12 cellular contexts compared by ENCODE assay signal in the genomic region with DNA sequence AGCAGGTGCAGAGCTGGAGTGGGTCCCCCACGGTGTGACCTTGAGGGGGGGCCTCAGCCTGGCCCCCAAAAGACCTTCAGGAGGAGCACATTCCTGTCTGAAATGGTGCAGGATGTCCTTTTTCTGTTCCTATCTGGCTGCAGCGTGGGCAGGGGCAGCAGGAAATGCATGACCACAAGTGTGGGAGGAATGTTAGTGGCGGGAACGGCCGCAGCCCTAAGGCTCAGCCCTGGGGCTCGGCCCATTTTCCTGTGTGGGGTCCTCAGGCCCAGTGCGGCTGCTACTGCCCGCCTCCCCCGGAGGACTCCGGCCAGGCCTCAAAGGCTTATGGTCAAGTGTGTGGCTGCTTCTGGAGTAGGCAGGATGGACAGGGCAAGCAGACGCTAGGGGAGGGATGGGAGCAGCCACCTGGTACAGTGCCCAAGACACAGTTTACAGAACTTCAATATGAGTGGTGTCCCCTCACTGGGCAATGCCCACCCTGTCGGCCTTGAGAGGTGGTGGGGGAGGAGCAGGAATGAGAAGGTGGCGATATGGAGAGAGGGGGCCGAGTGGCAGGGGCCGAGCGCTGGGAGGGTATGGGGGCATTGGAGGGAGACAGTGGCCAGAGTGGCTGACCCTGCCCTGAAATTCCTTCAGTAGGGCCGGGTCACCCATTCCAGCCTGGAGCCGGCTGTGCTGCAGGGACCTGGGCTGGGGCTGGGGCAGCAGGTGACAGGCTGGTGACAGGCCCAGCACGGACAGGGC.
DNase-seq lines count a peak whose midpoint lies in the region; TF ChIP-seq lines count a peak whose summit lies in the region.
"Had no signal": no experiment of that assay in that cellular context is flagged by ENCODE, and none has a peak within 500 bp of the region (broad histone marks: within the 10 kb centered on the region; RNA-seq: fewer than 3 reads in every experiment).

No MANE protein-coding gene starts in this region.

- TF ChIP-seq CTCF in neural progenitor cell (IDR thresholded peaks at IDR 0.05), result no peak

- no peaks in the 10 kb centered on the region for H3K36me3 ChIP-seq in neural progenitor cell

- no peak overlapping the region for H3K9ac ChIP-seq in neural progenitor cell

- peak; percentile 73 for DNase-seq in EL
- DNase-seq in OCI-M1 (lab: John Stamatoyannopoulos, UW), result peak; percentile 61
- no peak for DNase-seq in neural progenitor cell (ENCODE audit: low spot score)
- DNase-seq in putamen (ENCODE audit: low spot score), result no peak
- no peak for DNase-seq in NCI-H510A (lab: John Stamatoyannopoulos, UW)
- no peak for DNase-seq in activated T-cell treated with anti-CD3 and anti-CD28 coated beads, Interleukin-2, amount 50 U/mL, for 1 hour
- no peak for DNase-seq in HCEC 1CT
- DNase-seq: amniotic stem cell, KG1, NCI-H2107, T-helper 17 cell had no signal

- H3K4me3 Mint-ChIP-seq in dendritic cell treated with granulocyte-macrophage colony-stimulating factor and Interleukin-4, amounts not matched to agents 40 ng/mL and 50 ng/mL, for 4 days, result peak overlapping the region; percentile 49
- no peak overlapping the region for H3K4me3 Mint-ChIP-seq in neural progenitor cell
- H3K4me3 Mint-ChIP-seq: T-helper 17 cell had no signal

- no peak overlapping the region for H3K4me3 ChIP-seq in neural progenitor cell

- H3K4me1 Mint-ChIP-seq in dendritic cell treated with granulocyte-macrophage colony-stimulating factor and Interleukin-4, amounts not matched to agents 40 ng/mL and 50 ng/mL, for 4 days (ENCODE audit: low read depth), result peaks cover 47% of the 10 kb centered on the region
- peaks cover 26% of the 10 kb centered on the region for H3K4me1 Mint-ChIP-seq in neural progenitor cell

- H3K27ac Mint-ChIP-seq in dendritic cell treated with granulocyte-macrophage colony-stimulating factor and Interleukin-4, amounts not matched to agents 40 ng/mL and 50 ng/mL, for 4 days, result peak overlapping the region; percentile 34
- peak overlapping the region; percentile 46 for H3K27ac Mint-ChIP-seq in neural progenitor cell
- H3K27ac Mint-ChIP-seq: T-helper 17 cell had no signal

- no peaks in the 10 kb centered on the region for H3K9me3 Mint-ChIP-seq in dendritic cell treated with granulocyte-macrophage colony-stimulating factor and Interleukin-4, amounts not matched to agents 40 ng/mL and 50 ng/mL, for 4 days
- no peaks in the 10 kb centered on the region for H3K9me3 Mint-ChIP-seq in neural progenitor cell

- no peak overlapping the region for H3K27ac ChIP-seq in neural progenitor cell

- no peak overlapping the region for H3K4me2 ChIP-seq in neural progenitor cell

- intact Hi-C loops in dendritic cell treated with granulocyte-macrophage colony-stimulating factor and Interleukin-4, amounts not matched to agents 40 ng/mL and 50 ng/mL, for 4 days (cut with micrococcal nuclease), result no loop called here

- H3K27me3 Mint-ChIP-seq in dendritic cell treated with granulocyte-macrophage colony-stimulating factor and Interleukin-4, amounts not matched to agents 40 ng/mL and 50 ng/mL, for 4 days, result peaks cover 30% of the 10 kb centered on the region
- peaks cover 6% of the 10 kb centered on the region for H3K27me3 Mint-ChIP-seq in neural progenitor cell (ENCODE audit: insufficient read depth, low read depth)

- no peak overlapping the region for H2AFZ ChIP-seq in neural progenitor cell (replicated peaks)

- no peaks in the 10 kb centered on the region for H4K20me1 ChIP-seq in neural progenitor cell (ENCODE audit: low read depth)

- H3F3A ChIP-seq in neural progenitor cell (ENCODE audit: low read depth), result no peaks in the 10 kb centered on the region

- H3K27me3 ChIP-seq in neural progenitor cell, result no peaks in the 10 kb centered on the region

- H3K4me1 ChIP-seq in neural progenitor cell, result no peaks in the 10 kb centered on the region

- H3K36me3 Mint-ChIP-seq in dendritic cell treated with granulocyte-macrophage colony-stimulating factor and Interleukin-4, amounts not matched to agents 40 ng/mL and 50 ng/mL, for 4 days (ENCODE audit: low read depth), result peaks cover 12% of the 10 kb centered on the region
- peaks cover 6% of the 10 kb centered on the region for H3K36me3 Mint-ChIP-seq in neural progenitor cell

- no peaks in the 10 kb centered on the region for H3K9me3 ChIP-seq in neural progenitor cell (ENCODE audit: low read depth)

- no peaks in the 10 kb centered on the region for H3K79me2 ChIP-seq in neural progenitor cell (ENCODE audit: low read depth)

Comparison
In these comparisons a context has a peak if more than half of its experiments do, and no peak if none do; other contexts are left out.
1. DNase-seq: peak in EL (single experiment) and OCI-M1 (single experiment); none in neural progenitor cell (single experiment), putamen (single experiment), NCI-H510A (single experiment), activated T-cell treated with anti-CD3 and anti-CD28 coated beads, Interleukin-2, amount 50 U/mL, for 1 hour (single experiment) and HCEC 1CT (single experiment).